In genomic region chr11:112118176-112118575, GRCh38 we compare ENCODE assay signal across 12 cellular contexts. TPM values are rescaled to one million over a fixed set of nuclear protein-coding genes. Genes with fewer than 3 reads are reported as not detected.
"Had no signal": no experiment of that assay in that cellular context is flagged by ENCODE, and none has a peak within 500 bp of the region (broad histone marks: within the 10 kb centered on the region; RNA-seq: fewer than 3 reads in every experiment).

No MANE protein-coding gene starts in this region.

- H3K9me3 ChIP-seq: breast epithelium, ovary, thyroid gland had no signal

- H3K9me3 Mint-ChIP-seq: activated naive CD8-positive, alpha-beta T cell treated with anti-CD3 and anti-CD28 coated beads, Interleukin-2, amount 10 ng/mL, durations not matched to agents 7 days and 5 days; activated T-cell treated with anti-CD3 and anti-CD28 coated beads, Interleukin-2, amount 50 U/mL, for 24 hours; neural crest cell had no signal

- H3K36me3 ChIP-seq: breast epithelium, ovary, thyroid gland had no signal

- H3K27ac Mint-ChIP-seq: activated naive CD8-positive, alpha-beta T cell treated with anti-CD3 and anti-CD28 coated beads, Interleukin-2, amount 10 ng/mL, durations not matched to agents 7 days and 5 days; activated T-cell treated with anti-CD3 and anti-CD28 coated beads, Interleukin-2, amount 50 U/mL, for 24 hours had no signal

- H3K4me3 ChIP-seq: breast epithelium, ovary, thyroid gland had no signal

- H3K4me1 ChIP-seq: breast epithelium, thyroid gland had no signal

- H3K27me3 ChIP-seq: breast epithelium, ovary, thyroid gland had no signal

- H3K27me3 Mint-ChIP-seq: activated naive CD8-positive, alpha-beta T cell treated with anti-CD3 and anti-CD28 coated beads, Interleukin-2, amount 10 ng/mL, durations not matched to agents 7 days and 5 days; activated T-cell treated with anti-CD3 and anti-CD28 coated beads, Interleukin-2, amount 50 U/mL, for 24 hours had no signal

- H3K4me3 Mint-ChIP-seq: activated naive CD8-positive, alpha-beta T cell treated with anti-CD3 and anti-CD28 coated beads, Interleukin-2, amount 10 ng/mL, durations not matched to agents 7 days and 5 days; activated T-cell treated with anti-CD3 and anti-CD28 coated beads, Interleukin-2, amount 50 U/mL, for 24 hours; neural crest cell had no signal

- H3K27ac ChIP-seq: breast epithelium, ovary, thyroid gland had no signal

- DNase-seq: activated gamma-delta T cell; activated naive CD8-positive, alpha-beta T cell treated with anti-CD3 and anti-CD28 coated beads, Interleukin-2, amount 10 ng/mL, durations not matched to agents 7 days and 5 days; activated T-cell treated with anti-CD3 and anti-CD28 coated beads, Interleukin-2, amount 50 U/mL, for 24 hours; aorta; hippocampal formation; ovary; stimulated activated CD4-positive, alpha-beta T cell treated with anti-CD3 and anti-CD28 coated beads, Interleukin-4, amount 100 ng/mL, for 24 hours; thyroid gland had no signal

- H3K4me1 Mint-ChIP-seq: neural crest cell had no signal

RNA-seq across cellular contexts. Expression of gene IL18, which starts 45.7 kb away (rescaled TPM):
- total RNA-seq: activated CD8-positive, alpha-beta memory T cell treated with anti-CD3 and anti-CD28 coated beads for 36 hours; dermis microvascular lymphatic vessel endothelial cell; neural crest cell had no signal
